In genomic region chr17:77394540-77395295, GRCh38 we compare ENCODE assay signal across 1 cellular context.
TF ChIP-seq lines count a peak whose summit lies in the region.

No MANE protein-coding gene starts in this region.

TF ChIP-seq in HepG2, 621 proteins besides CTCF, POLR2A, EP300 and RAD21 (continued from another document and continues in another):
- TF ChIP-seq ZNF30 (CRISPR knock-in tag; IDR thresholded peaks at IDR 0.05): no peak
- TF ChIP-seq GMEB2 (CRISPR knock-in tag; IDR thresholded peaks at IDR 0.05; ENCODE audit: low read depth): no peak
- TF ChIP-seq POLR2AphosphoS2 (IDR thresholded peaks at IDR 0.05; ENCODE audit: low read depth, low read length): no peak
- no peak for TF ChIP-seq KDM1A (CRISPR knock-in tag; IDR thresholded peaks at IDR 0.05)
- TF ChIP-seq NCOR1 (IDR thresholded peaks at IDR 0.05; ENCODE audit: borderline replicate concordance, low read length): 0 out of 2 replicates have a peak, but pooled peaks have one; percentile 33
- no peak for TF ChIP-seq SYNCRIP (IDR thresholded peaks at IDR 0.05; ENCODE audit: insufficient read depth, low read depth, low read length)
- TF ChIP-seq ZNF547 (CRISPR knock-in tag; IDR thresholded peaks at IDR 0.05): no peak
- TF ChIP-seq ZMYM3 (CRISPR knock-in tag; IDR thresholded peaks at IDR 0.05): peak; percentile 72
- no peak for TF ChIP-seq ZEB1 (IDR thresholded peaks at IDR 0.05; ENCODE audit: insufficient replicate concordance, low read depth)
- no peak for TF ChIP-seq KIAA2018 (CRISPR knock-in tag; IDR thresholded peaks at IDR 0.05; ENCODE audit: borderline replicate concordance)
- TF ChIP-seq HOXA7 (CRISPR knock-in tag; IDR thresholded peaks at IDR 0.05): no peak
- no peak; the same call in 1 of the 2 replicates for TF ChIP-seq IKZF5 (CRISPR knock-in tag; IDR thresholded peaks at IDR 0.05)
- peak; percentile 68; the same call in 1 of the 2 replicates for TF ChIP-seq KAT7 (CRISPR knock-in tag; IDR thresholded peaks at IDR 0.05; ENCODE audit: borderline replicate concordance)
- no peak for TF ChIP-seq ZNF850 (CRISPR knock-in tag; conservative IDR thresholded peaks at IDR 0.05)
- peak; percentile 86 for TF ChIP-seq ZBTB25 (CRISPR knock-in tag; IDR thresholded peaks at IDR 0.05)
- TF ChIP-seq ZNF777 (CRISPR knock-in tag; IDR thresholded peaks at IDR 0.05): no peak
- TF ChIP-seq MBNL3 (CRISPR knock-in tag; conservative IDR thresholded peaks at IDR 0.05): no peak
- no peak for TF ChIP-seq ZFP36 (IDR thresholded peaks at IDR 0.05; ENCODE audit: borderline replicate concordance, low read depth, low read length, partially characterized antibody)
- no peak; the same call in 1 of the 2 replicates for TF ChIP-seq MXD3 (CRISPR knock-in tag; IDR thresholded peaks at IDR 0.05)
- TF ChIP-seq RNF219 (CRISPR knock-in tag; IDR thresholded peaks at IDR 0.05): no peak
- TF ChIP-seq SP1 (IDR thresholded peaks at IDR 0.05): no peak
- TF ChIP-seq SP1 (CRISPR knock-in tag; IDR thresholded peaks at IDR 0.05): 0 out of 2 replicates have a peak, but pooled peaks have one; percentile 12
- no peak for TF ChIP-seq TERF1 (CRISPR knock-in tag; IDR thresholded peaks at IDR 0.05)
- TF ChIP-seq SRSF9 (IDR thresholded peaks at IDR 0.05; ENCODE audit: borderline replicate concordance, insufficient read depth, low read depth, low read length, poor library complexity, severe bottlenecking): no peak
- TF ChIP-seq ZNF747 (CRISPR knock-in tag; IDR thresholded peaks at IDR 0.05; ENCODE audit: borderline replicate concordance): peak; percentile 87; the same call in 1 of the 2 replicates
- TF ChIP-seq PAF1 (CRISPR knock-in tag; IDR thresholded peaks at IDR 0.05): no peak
- no peak for TF ChIP-seq PRMT3 (CRISPR knock-in tag; IDR thresholded peaks at IDR 0.05; ENCODE audit: borderline replicate concordance, low read depth)
- no peak for TF ChIP-seq ZNF326 (CRISPR knock-in tag; IDR thresholded peaks at IDR 0.05; ENCODE audit: borderline replicate concordance)
- TF ChIP-seq ZNF576 (CRISPR knock-in tag; IDR thresholded peaks at IDR 0.05): no peak
- TF ChIP-seq ZKSCAN5 (CRISPR knock-in tag; IDR thresholded peaks at IDR 0.05): no peak; the same call in 1 of the 2 replicates
- no peak for TF ChIP-seq PLSCR1 (CRISPR knock-in tag; IDR thresholded peaks at IDR 0.05; ENCODE audit: borderline replicate concordance)
- 0 out of 2 replicates have a peak, but pooled peaks have one; percentile 15 for TF ChIP-seq ZNF362 (CRISPR knock-in tag; IDR thresholded peaks at IDR 0.05; ENCODE audit: borderline replicate concordance)
- TF ChIP-seq ATM (IDR thresholded peaks at IDR 0.05; ENCODE audit: borderline replicate concordance): no peak
- TF ChIP-seq SMARCC2 (IDR thresholded peaks at IDR 0.05): no peak
- no peak for TF ChIP-seq HNRNPUL1 (IDR thresholded peaks at IDR 0.05; ENCODE audit: low read depth, low read length)
- no peak for TF ChIP-seq CREB3 (CRISPR knock-in tag; IDR thresholded peaks at IDR 0.05)
